Comparison of ENCODE assay signal across 1 cellular context in genomic region chr18:58128286-58129018, GRCh38.
TF ChIP-seq lines count a peak whose summit lies in the region.

No MANE protein-coding gene starts in this region.

TF ChIP-seq in HepG2, 621 proteins besides CTCF, POLR2A, EP300 and RAD21 (continued from another document and continues in another):
- no peak for TF ChIP-seq ZBTB25 (CRISPR knock-in tag; IDR thresholded peaks at IDR 0.05)
- no peak for TF ChIP-seq ZFP1 (CRISPR knock-in tag; IDR thresholded peaks at IDR 0.05)
- no peak for TF ChIP-seq ZNF510 (CRISPR knock-in tag; IDR thresholded peaks at IDR 0.05; ENCODE audit: low read depth)
- TF ChIP-seq YEATS4 (CRISPR knock-in tag; IDR thresholded peaks at IDR 0.05; ENCODE audit: borderline replicate concordance) = no peak
- no peak for TF ChIP-seq TRIM22 (IDR thresholded peaks at IDR 0.05)
- no peak for TF ChIP-seq NR2C2 (CRISPR knock-in tag; IDR thresholded peaks at IDR 0.05; ENCODE audit: borderline replicate concordance)
- TF ChIP-seq ZFP62 (CRISPR knock-in tag; IDR thresholded peaks at IDR 0.05) = no peak
- no peak for TF ChIP-seq TRIM24 (CRISPR knock-in tag; IDR thresholded peaks at IDR 0.05)
- TF ChIP-seq SP5 (CRISPR knock-in tag; IDR thresholded peaks at IDR 0.05; ENCODE audit: borderline replicate concordance, low read depth) = 0 out of 2 replicates have a peak, but pooled peaks have one; percentile 13
- no peak for TF ChIP-seq ZFX (CRISPR knock-in tag; IDR thresholded peaks at IDR 0.05; ENCODE audit: low read depth)
- peak; percentile 44; the same call in 1 of the 2 replicates for TF ChIP-seq ZMYM4 (CRISPR knock-in tag; IDR thresholded peaks at IDR 0.05)
- TF ChIP-seq KLF13 (CRISPR knock-in tag; IDR thresholded peaks at IDR 0.05) = no peak
- TF ChIP-seq ELK4 (CRISPR knock-in tag; IDR thresholded peaks at IDR 0.05; ENCODE audit: borderline replicate concordance) = no peak
- peak; percentile 66 for TF ChIP-seq SAP130 (CRISPR knock-in tag; IDR thresholded peaks at IDR 0.05; ENCODE audit: low read depth)
- no peak for TF ChIP-seq NFYC (CRISPR knock-in tag; IDR thresholded peaks at IDR 0.05)
- TF ChIP-seq E2F1 (CRISPR knock-in tag; IDR thresholded peaks at IDR 0.05) = no peak
- TF ChIP-seq MED1 (CRISPR knock-in tag; IDR thresholded peaks at IDR 0.05) = peak; percentile 40; the same call in 1 of the 2 replicates
- no peak for TF ChIP-seq POLR2G (IDR thresholded peaks at IDR 0.05; ENCODE audit: low read depth, low read length)
- no peak for TF ChIP-seq HNRNPH1 (optimal IDR thresholded peaks at IDR 0.05; ENCODE audit: low read depth, low read length)
- TF ChIP-seq POGK (CRISPR knock-in tag; conservative IDR thresholded peaks at IDR 0.05) = no peak
- no peak for TF ChIP-seq GFI1 (CRISPR knock-in tag; IDR thresholded peaks at IDR 0.05; ENCODE audit: borderline replicate concordance)
- TF ChIP-seq ZNF362 (CRISPR knock-in tag; IDR thresholded peaks at IDR 0.05; ENCODE audit: borderline replicate concordance) = no peak
- TF ChIP-seq MTF1 (CRISPR knock-in tag; IDR thresholded peaks at IDR 0.05) = no peak
- TF ChIP-seq ZNF331 (CRISPR knock-in tag; IDR thresholded peaks at IDR 0.05) = no peak
- TF ChIP-seq SNRNP70 (IDR thresholded peaks at IDR 0.05; ENCODE audit: low read depth, low read length) = no peak
- TF ChIP-seq SOX5 (CRISPR knock-in tag; IDR thresholded peaks at IDR 0.05; ENCODE audit: borderline replicate concordance) = peak; percentile 57; the same call in 1 of the 2 replicates
- TF ChIP-seq TEAD3 (CRISPR knock-in tag; optimal IDR thresholded peaks at IDR 0.05; ENCODE audit: borderline replicate concordance) = peak; percentile 24
- TF ChIP-seq MLLT10 (CRISPR knock-in tag; IDR thresholded peaks at IDR 0.05) = no peak
- no peak for TF ChIP-seq ZNF703 (CRISPR knock-in tag; IDR thresholded peaks at IDR 0.05; ENCODE audit: borderline replicate concordance)
- no peak for TF ChIP-seq KDM4B (CRISPR knock-in tag; IDR thresholded peaks at IDR 0.05)
- TF ChIP-seq STAT6 (CRISPR knock-in tag; IDR thresholded peaks at IDR 0.05; ENCODE audit: borderline replicate concordance) = no peak
- TF ChIP-seq PRDM15 (CRISPR knock-in tag; IDR thresholded peaks at IDR 0.05) = no peak
- no peak for TF ChIP-seq KAT7 (CRISPR knock-in tag; IDR thresholded peaks at IDR 0.05; ENCODE audit: borderline replicate concordance)
- TF ChIP-seq NR3C1 (CRISPR knock-in tag; IDR thresholded peaks at IDR 0.05) = no peak
- no peak for TF ChIP-seq JDP2 (CRISPR knock-in tag; IDR thresholded peaks at IDR 0.05; ENCODE audit: borderline replicate concordance)
- TF ChIP-seq CREM (IDR thresholded peaks at IDR 0.05) = peak; percentile 22; the same call in 1 of the 2 replicates
- no peak for TF ChIP-seq CREM (CRISPR knock-in tag; IDR thresholded peaks at IDR 0.05)
- no peak for TF ChIP-seq ZNF574 (CRISPR knock-in tag; IDR thresholded peaks at IDR 0.05)
- no peak for TF ChIP-seq HNRNPK (IDR thresholded peaks at IDR 0.05; ENCODE audit: low read depth, low read length, poor library complexity, severe bottlenecking)
- peak; percentile 90 for TF ChIP-seq BHLHE40 (IDR thresholded peaks at IDR 0.05; ENCODE audit: low read length)
- TF ChIP-seq CCAR2 (optimal IDR thresholded peaks at IDR 0.05; ENCODE audit: low read depth, low read length) = no peak
- no peak for TF ChIP-seq ZNF777 (CRISPR knock-in tag; IDR thresholded peaks at IDR 0.05)
- no peak for TF ChIP-seq HCFC1 (IDR thresholded peaks at IDR 0.05; ENCODE audit: low read depth, low read length)
- TF ChIP-seq SIN3A (IDR thresholded peaks at IDR 0.05; ENCODE audit: borderline replicate concordance, low read depth, low read length) = no peak
- peak; percentile 44; the same call in 1 of the 2 replicates for TF ChIP-seq MAFF (IDR thresholded peaks at IDR 0.05; ENCODE audit: low read depth, low read length)
- TF ChIP-seq ZNF263 (CRISPR knock-in tag; IDR thresholded peaks at IDR 0.05) = no peak
- no peak for TF ChIP-seq ZBTB44 (CRISPR knock-in tag; IDR thresholded peaks at IDR 0.05)
- TF ChIP-seq ZNF674 (CRISPR knock-in tag; IDR thresholded peaks at IDR 0.05; ENCODE audit: low read depth) = no peak
